21 cellular contexts compared by ENCODE assay signal in the genomic region with DNA sequence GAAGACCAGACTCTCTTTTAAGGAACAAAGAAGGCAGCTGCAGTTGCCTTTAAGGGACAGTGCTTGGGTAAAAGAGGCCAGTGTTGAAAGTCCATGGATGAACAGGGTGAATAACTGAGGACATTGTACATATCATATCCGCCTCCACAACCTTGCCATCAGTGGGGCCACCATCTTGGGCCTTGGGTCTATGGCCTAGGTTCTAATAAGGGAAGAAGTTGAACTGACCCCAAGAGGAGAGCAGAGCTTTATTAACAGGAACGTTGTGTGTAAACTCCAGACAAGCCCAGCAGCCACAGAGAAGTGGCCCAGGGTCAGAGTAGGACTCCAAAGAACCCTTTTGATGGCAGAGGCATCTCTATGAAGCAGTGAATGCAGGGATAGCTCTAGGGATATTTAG.
DNase-seq lines count a peak whose midpoint lies in the region; ATAC-seq and TF ChIP-seq lines count a peak whose summit lies in the region.
"Had no signal": no experiment of that assay in that cellular context is flagged by ENCODE, and none has a peak within 500 bp of the region (broad histone marks: within the 10 kb centered on the region; RNA-seq: fewer than 3 reads in every experiment).

No MANE protein-coding gene starts in this region.

- H3K9me3 ChIP-seq in right atrium auricular region (no peaks in the 10 kb centered on the region), heart left ventricle (no peaks in the 10 kb centered on the region)
- H3K9me3 ChIP-seq: A549 had no signal

- H3K4me3 ChIP-seq in right atrium auricular region (no peak overlapping the region), heart left ventricle (no peak overlapping the region)
- H3K4me3 ChIP-seq: A549, GM12878 had no signal

- H3K27ac ChIP-seq in right atrium auricular region (no peak overlapping the region), heart left ventricle (no peak overlapping the region)
- H3K27ac ChIP-seq: 22Rv1, A549 had no signal

- 92 to 94% (median 92%) methylated on average over 2 of the region's 2 CpGs for WGBS in heart left ventricle, 4 donors

- ATAC-seq in heart left ventricle = no peak
- ATAC-seq in left lobe of liver = no peak
- ATAC-seq in HG03095 (IDR thresholded peaks at IDR 0.05; ENCODE audit: unreplicated experiment) = no peak
- ATAC-seq: A549, GM12878 had no signal

- DNase-seq in right atrium auricular region (ENCODE audit: low spot score) (peak; percentile 50), heart left ventricle (no peak), ecto neural progenitor cell (ENCODE audit: low spot score) (peak; percentile 23), left lobe of liver (ENCODE audit: low spot score) (peak; percentile 14), glomerular visceral epithelial cell (ENCODE audit: extremely low spot score) (no peak)
- DNase-seq: AML-193; C1 segment of cervical spinal cord; CD4-positive, alpha-beta memory T cell; CD4-positive, CD25-positive, alpha-beta regulatory T cell; CD8-positive, alpha-beta memory T cell; COR-L47; DMS 273 treated with DMSO at 0.1 percent for 48 hours; DMS153; DMS79; DND-41; EL; GDM1 had no signal

- H3K4me1 ChIP-seq in right atrium auricular region (no peaks in the 10 kb centered on the region), heart left ventricle (no peaks in the 10 kb centered on the region)
- H3K4me1 ChIP-seq: A549 had no signal

- no peak for TF ChIP-seq POLR2A in heart left ventricle (IDR thresholded peaks at IDR 0.05)

- H3K36me3 ChIP-seq in right atrium auricular region (no peaks in the 10 kb centered on the region), heart left ventricle (no peaks in the 10 kb centered on the region)

- no peaks in the 10 kb centered on the region for H3K27me3 ChIP-seq in right atrium auricular region
- H3K27me3 ChIP-seq in heart left ventricle = no peaks in the 10 kb centered on the region

- intact Hi-C loops in heart left ventricle (cut with DNase I) = no loop called here

- TF ChIP-seq CTCF in right atrium auricular region (IDR thresholded peaks at IDR 0.05) (no peak), heart left ventricle (IDR thresholded peaks at IDR 0.05) (no peak)

Comparison
In these comparisons a context has a peak if more than half of its experiments do, and no peak if none do; other contexts are left out.
1. DNase-seq: peak in right atrium auricular region (single experiment), ecto neural progenitor cell (single experiment) and left lobe of liver (single experiment); none in heart left ventricle (0 of 5) and glomerular visceral epithelial cell (single experiment).